ENCODE assay signal across 8 cellular contexts in genomic region chr7:43164757-43165156, GRCh38. TPM values are rescaled to one million over a fixed set of nuclear protein-coding genes. Genes with fewer than 3 reads are reported as not detected.
A peak's percentile ranks its signal among the peaks of the same experiment; 100 is the strongest.
DNase-seq lines count a peak whose midpoint lies in the region; ATAC-seq and TF ChIP-seq lines count a peak whose summit lies in the region.

No MANE protein-coding gene starts in this region.

- peak; percentile 86 for DNase-seq in GM04504 (ENCODE audit: low read depth)
- DNase-seq in HT1080 (ENCODE audit: low read depth), result peak; percentile 93
- DNase-seq in epithelial cell of prostate (ENCODE audit: low read depth, low spot score), result peak; percentile 97
- DNase-seq in NK-92 treated with Interleukin-12 subunit alpha and Interleukin-12 subunit beta, amount 100 ng/mL, for 24 hours (lab: John Stamatoyannopoulos, UW), result no peak
- no peak for DNase-seq in transverse colon
- no peak for DNase-seq in GOT3 (lab: John Stamatoyannopoulos, UW)
- no peak for DNase-seq in stimulated activated CD4-positive, alpha-beta T cell treated with anti-CD3 and anti-CD28 coated beads, Interleukin-1b, Interleukin-23, amount 100 ng/mL, for 48 hours

- intact Hi-C loops in transverse colon (cut with DNase I; ENCODE audit: low total_unique reads), result no loop called here

- WGBS in transverse colon (ENCODE audit: low coverage in 1 of 2), 2 donors, result 53 to 58% methylated on average over 3 to 4 of the region's 4 CpGs

- H3K27ac ChIP-seq in epithelial cell of prostate (peak overlapping the region; percentile 31), transverse colon (no peak overlapping the region)

- no peaks in the 10 kb centered on the region for H3K4me1 ChIP-seq in transverse colon

- TF ChIP-seq CTCF in transverse colon (IDR thresholded peaks at IDR 0.05), result no peak

- TF ChIP-seq POLR2A in transverse colon (IDR thresholded peaks at IDR 0.05), result no peak

- H3K27me3 ChIP-seq in transverse colon, result no peaks in the 10 kb centered on the region

- H3K4me3 ChIP-seq in transverse colon, result no peak overlapping the region

- in situ Hi-C loops in transverse colon (cut with MboI; ENCODE audit: low pct_ligation_motif_present in 1 of 4, low pct_unique_long_range_greater_than_20kb in 1 of 4, low sequenced_read_pairs in 3 of 4), result no loop called here

- no peak for TF ChIP-seq EP300 in transverse colon (IDR thresholded peaks at IDR 0.05; ENCODE audit: low read depth)

- ATAC-seq in GM21576 (IDR thresholded peaks at IDR 0.05; ENCODE audit: unreplicated experiment), result peak; percentile 94

- H3K36me3 ChIP-seq in transverse colon, result no peaks in the 10 kb centered on the region

- H3K9me3 ChIP-seq in transverse colon, result no peaks in the 10 kb centered on the region

RNA-seq across cellular contexts. Expression of gene HECW1, which starts 52.3 kb away (rescaled TPM):
- 2.4 and 2.5 TPM in 2 replicates for total RNA-seq in HT1080 (2014; rRNA removed; shearing (Covaris generic))
- 1.2 and 1.9 TPM in 2 replicates for polyA plus RNA-seq in HT1080 (2015; cell fraction: cytosol; rRNA removed)
- 0.31 and 4.4 TPM in 2 replicates for polyA plus RNA-seq in HT1080 (2015; cell fraction: nucleus; rRNA removed)
- total RNA-seq in transverse colon, result 1 to 10 TPM in 2 of 4 donors, not detected in 2; 1.1 to 1.4 TPM

Comparison
In these comparisons a context has a peak if more than half of its experiments do, and no peak if none do; other contexts are left out.
1. DNase-seq: peak in GM04504 (single experiment), HT1080 (single experiment) and epithelial cell of prostate (single experiment); none in NK-92 treated with Interleukin-12 subunit alpha and Interleukin-12 subunit beta, amount 100 ng/mL, for 24 hours (single experiment), transverse colon (single experiment), GOT3 (single experiment) and stimulated activated CD4-positive, alpha-beta T cell treated with anti-CD3 and anti-CD28 coated beads, Interleukin-1b, Interleukin-23, amount 100 ng/mL, for 48 hours (single experiment).